In the genomic region with DNA sequence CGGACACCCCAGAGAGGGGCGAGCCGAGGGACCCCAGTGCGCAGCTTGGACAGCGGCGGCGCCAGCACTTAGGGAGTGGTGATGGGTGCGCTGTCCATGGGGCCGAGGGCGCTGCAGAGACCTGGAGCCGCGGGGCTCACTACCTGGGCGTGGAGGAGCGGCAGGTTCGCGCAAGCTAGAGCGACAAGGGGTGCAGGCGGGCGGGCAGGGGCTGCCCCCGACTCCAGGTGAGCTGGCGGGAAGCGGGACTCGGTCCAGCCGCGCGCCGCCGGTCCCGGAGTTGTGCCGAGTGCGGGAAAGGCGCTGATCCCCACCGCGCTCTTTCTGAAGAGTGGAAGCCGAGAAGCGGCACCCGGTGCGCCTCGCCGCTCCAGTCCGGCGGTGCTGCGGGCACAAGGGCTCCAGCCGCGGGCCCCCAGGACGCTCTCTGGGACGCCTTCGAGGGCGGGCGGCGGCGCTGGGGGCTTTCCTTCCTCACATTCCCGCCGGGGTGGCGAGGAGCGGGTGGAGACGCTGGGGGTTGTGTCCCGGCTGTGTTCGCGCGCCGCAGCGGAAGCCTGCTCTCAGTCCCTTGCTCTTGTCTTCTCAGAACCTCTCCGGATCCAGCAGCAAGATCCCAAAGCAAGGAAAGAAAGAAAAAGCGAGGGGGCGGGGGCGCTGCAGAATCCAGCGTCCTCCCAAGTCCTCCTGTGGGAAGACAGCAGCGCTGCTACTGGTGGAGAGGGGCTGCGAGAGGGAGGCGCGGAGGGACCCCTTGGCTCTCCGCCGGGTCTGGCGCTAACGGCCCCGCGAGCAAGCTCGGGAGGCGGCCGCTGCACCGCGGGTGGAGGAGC, we compare ENCODE assay signal across 1 cellular context.
TF ChIP-seq lines count a peak whose summit lies in the region.

Gene B3GAT2, minus strand, starts transcription at position 610 of the 833 bp plus-strand sequence. CDS start 631 bp downstream, outside the sequence.

TF ChIP-seq in HEK293, 187 proteins besides CTCF, POLR2A, EP300 and RAD21 (continued from another document):
- TF ChIP-seq PRDM10 (tag by site-specific recombination; IDR thresholded peaks at IDR 0.05) (no peak), KLF9 (tag by site-specific recombination; IDR thresholded peaks at IDR 0.05; ENCODE audit: low read depth) (no peak), ZNF10 (tag by site-specific recombination; IDR thresholded peaks at IDR 0.05) (no peak), ZNF155 (tag by site-specific recombination; IDR thresholded peaks at IDR 0.05) (no peak), ZNF645 (tag by site-specific recombination; IDR thresholded peaks at IDR 0.05) (no peak), ZNF174 (tag by site-specific recombination; IDR thresholded peaks at IDR 0.05) (no peak), ZNF747 (tag by site-specific recombination; IDR thresholded peaks at IDR 0.05) (no peak), GLIS2 (tag by site-specific recombination; IDR thresholded peaks at IDR 0.05) (peak; percentile 71), BCL11B (tag by site-specific recombination; IDR thresholded peaks at IDR 0.05; ENCODE audit: low read depth) (no peak), KLF1 (tag by site-specific recombination; IDR thresholded peaks at IDR 0.05) (no peak), SP3 (tag by site-specific recombination; IDR thresholded peaks at IDR 0.05) (no peak), ZNF404 (tag by site-specific recombination; IDR thresholded peaks at IDR 0.05) (no peak), ZNF843 (tag by site-specific recombination; IDR thresholded peaks at IDR 0.05) (no peak), BCL11A (tag by site-specific recombination; IDR thresholded peaks at IDR 0.05; ENCODE audit: low read depth) (no peak), ZNF426 (tag by site-specific recombination; IDR thresholded peaks at IDR 0.05) (no peak), ZNF202 (tag by site-specific recombination; IDR thresholded peaks at IDR 0.05; ENCODE audit: borderline replicate concordance) (no peak), ZNF221 (tag by site-specific recombination; IDR thresholded peaks at IDR 0.05; ENCODE audit: borderline replicate concordance) (no peak), ZNF677 (tag by site-specific recombination; IDR thresholded peaks at IDR 0.05) (no peak), ZNF621 (tag by site-specific recombination; IDR thresholded peaks at IDR 0.05) (no peak), ZIC2 (tag by site-specific recombination; IDR thresholded peaks at IDR 0.05) (peak; percentile 73), ZNF837 (tag by site-specific recombination; IDR thresholded peaks at IDR 0.05) (no peak), YY1 (tag by site-specific recombination; IDR thresholded peaks at IDR 0.05) (no peak), KLF16 (tag by site-specific recombination; IDR thresholded peaks at IDR 0.05) (no peak), ZNF624 (tag by site-specific recombination; IDR thresholded peaks at IDR 0.05) (no peak), ZBTB48 (tag by site-specific recombination; IDR thresholded peaks at IDR 0.05) (peak; percentile 75; the same call in 1 of the 2 replicates), OSR2 (tag by site-specific recombination; IDR thresholded peaks at IDR 0.05) (no peak), IKZF3 (tag by site-specific recombination; IDR thresholded peaks at IDR 0.05) (no peak), ZNF324 (tag by site-specific recombination; IDR thresholded peaks at IDR 0.05) (no peak), ZNF785 (tag by site-specific recombination; IDR thresholded peaks at IDR 0.05) (no peak)
- TF ChIP-seq, protein P1, sequence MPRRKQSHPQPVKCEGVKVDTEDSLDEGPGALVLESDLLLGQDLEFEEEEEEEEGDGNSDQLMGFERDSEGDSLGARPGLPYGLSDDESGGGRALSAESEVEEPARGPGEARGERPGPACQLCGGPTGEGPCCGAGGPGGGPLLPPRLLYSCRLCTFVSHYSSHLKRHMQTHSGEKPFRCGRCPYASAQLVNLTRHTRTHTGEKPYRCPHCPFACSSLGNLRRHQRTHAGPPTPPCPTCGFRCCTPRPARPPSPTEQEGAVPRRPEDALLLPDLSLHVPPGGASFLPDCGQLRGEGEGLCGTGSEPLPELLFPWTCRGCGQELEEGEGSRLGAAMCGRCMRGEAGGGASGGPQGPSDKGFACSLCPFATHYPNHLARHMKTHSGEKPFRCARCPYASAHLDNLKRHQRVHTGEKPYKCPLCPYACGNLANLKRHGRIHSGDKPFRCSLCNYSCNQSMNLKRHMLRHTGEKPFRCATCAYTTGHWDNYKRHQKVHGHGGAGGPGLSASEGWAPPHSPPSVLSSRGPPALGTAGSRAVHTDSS (tag by site-specific recombination; IDR thresholded peaks at IDR 0.05), result no peak
- TF ChIP-seq, protein P2, sequence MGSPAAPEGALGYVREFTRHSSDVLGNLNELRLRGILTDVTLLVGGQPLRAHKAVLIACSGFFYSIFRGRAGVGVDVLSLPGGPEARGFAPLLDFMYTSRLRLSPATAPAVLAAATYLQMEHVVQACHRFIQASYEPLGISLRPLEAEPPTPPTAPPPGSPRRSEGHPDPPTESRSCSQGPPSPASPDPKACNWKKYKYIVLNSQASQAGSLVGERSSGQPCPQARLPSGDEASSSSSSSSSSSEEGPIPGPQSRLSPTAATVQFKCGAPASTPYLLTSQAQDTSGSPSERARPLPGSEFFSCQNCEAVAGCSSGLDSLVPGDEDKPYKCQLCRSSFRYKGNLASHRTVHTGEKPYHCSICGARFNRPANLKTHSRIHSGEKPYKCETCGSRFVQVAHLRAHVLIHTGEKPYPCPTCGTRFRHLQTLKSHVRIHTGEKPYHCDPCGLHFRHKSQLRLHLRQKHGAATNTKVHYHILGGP (tag by site-specific recombination; IDR thresholded peaks at IDR 0.05), result no peak
- TF ChIP-seq, protein P3, sequence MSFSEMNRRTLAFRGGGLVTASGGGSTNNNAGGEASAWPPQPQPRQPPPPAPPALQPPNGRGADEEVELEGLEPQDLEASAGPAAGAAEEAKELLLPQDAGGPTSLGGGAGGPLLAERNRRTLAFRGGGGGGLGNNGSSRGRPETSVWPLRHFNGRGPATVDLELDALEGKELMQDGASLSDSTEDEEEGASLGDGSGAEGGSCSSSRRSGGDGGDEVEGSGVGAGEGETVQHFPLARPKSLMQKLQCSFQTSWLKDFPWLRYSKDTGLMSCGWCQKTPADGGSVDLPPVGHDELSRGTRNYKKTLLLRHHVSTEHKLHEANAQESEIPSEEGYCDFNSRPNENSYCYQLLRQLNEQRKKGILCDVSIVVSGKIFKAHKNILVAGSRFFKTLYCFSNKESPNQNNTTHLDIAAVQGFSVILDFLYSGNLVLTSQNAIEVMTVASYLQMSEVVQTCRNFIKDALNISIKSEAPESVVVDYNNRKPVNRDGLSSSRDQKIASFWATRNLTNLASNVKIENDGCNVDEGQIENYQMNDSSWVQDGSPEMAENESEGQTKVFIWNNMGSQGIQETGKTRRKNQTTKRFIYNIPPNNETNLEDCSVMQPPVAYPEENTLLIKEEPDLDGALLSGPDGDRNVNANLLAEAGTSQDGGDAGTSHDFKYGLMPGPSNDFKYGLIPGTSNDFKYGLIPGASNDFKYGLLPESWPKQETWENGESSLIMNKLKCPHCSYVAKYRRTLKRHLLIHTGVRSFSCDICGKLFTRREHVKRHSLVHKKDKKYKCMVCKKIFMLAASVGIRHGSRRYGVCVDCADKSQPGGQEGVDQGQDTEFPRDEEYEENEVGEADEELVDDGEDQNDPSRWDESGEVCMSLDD (tag by site-specific recombination; IDR thresholded peaks at IDR 0.05), result peak; percentile 3; the same call in 1 of the 2 replicates
